In the genomic region with DNA sequence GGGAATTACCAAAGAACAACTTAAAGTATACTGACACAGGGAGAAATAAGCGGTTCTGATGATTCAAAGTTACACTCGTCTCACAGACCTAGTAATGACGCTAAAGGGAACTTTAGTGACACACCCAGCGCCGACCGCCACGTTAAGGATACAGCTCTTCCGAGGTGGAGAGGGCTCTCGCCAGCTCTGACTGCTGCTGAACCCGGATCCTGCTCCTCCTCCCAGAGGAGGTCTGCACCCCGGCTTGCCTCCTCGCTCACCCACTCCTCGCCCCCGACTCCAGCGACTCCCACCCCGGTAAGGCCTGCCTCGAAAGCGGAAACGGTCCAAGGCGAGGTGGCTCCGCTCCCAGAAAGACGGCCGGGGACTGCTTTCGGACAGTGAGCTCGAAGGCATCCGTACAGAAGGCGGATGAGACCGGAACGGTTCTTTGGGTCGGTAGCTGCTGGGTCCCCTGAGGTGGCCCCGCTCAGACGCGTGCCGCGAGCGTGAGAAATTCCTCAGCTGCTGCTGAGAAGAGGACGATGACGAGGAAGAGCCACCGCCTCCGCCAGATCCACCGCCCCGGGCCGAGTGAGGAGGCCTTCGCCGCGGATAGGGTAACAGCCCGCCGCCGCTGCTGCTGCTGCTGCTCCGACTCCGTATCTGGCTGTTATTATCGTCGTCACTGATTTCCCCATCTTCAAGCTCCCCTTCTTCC, we compare ENCODE assay signal across 8 cellular contexts. TPM values are rescaled to one million over a fixed set of nuclear protein-coding genes. Genes with fewer than 3 reads are reported as not detected.
DNase-seq lines count a peak whose midpoint lies in the region; ATAC-seq and TF ChIP-seq lines count a peak whose summit lies in the region.

No MANE protein-coding gene starts in this region.

- peaks cover 16% of the 10 kb centered on the region for H3K4me1 ChIP-seq in PC-9 (replicated peaks; ENCODE audit: insufficient read depth)

- H3K4me2 ChIP-seq in PC-9, result peak overlapping the region; percentile 81

- peaks cover 22% of the 10 kb centered on the region; the same call in 1 of the 2 replicates for H3K36me3 ChIP-seq in PC-9 (ENCODE audit: low read depth)

- H3K27ac ChIP-seq in PC-9, result peak overlapping the region; percentile 94

- ATAC-seq in GM18907 (IDR thresholded peaks at IDR 0.05; ENCODE audit: unreplicated experiment) (peak; percentile 33), HG03139 (IDR thresholded peaks at IDR 0.05; ENCODE audit: unreplicated experiment) (peak; percentile 18)
- ATAC-seq in stimulated activated naive CD8-positive, alpha-beta T cell treated with anti-CD3 and anti-CD28 coated beads, Interleukin-15, Interleukin-2, amounts not matched to agents 100 U/mL and 50 U/mL, for 24 hours, result peak; percentile 70

- POLR2A ChIA-PET in PC-9 (lab: Charles Lee; ENCODE audit: unreplicated experiment), result interaction anchor here (0.6 to 2.2 kb wide), 2 partner anchors 22 to 126 kb away, joined by 11 read pairs; partner anchors contain the start of gene TMEM19

- H3K9me3 ChIP-seq in PC-9 (ENCODE audit: insufficient read depth, low read depth), result no peaks in the 10 kb centered on the region

- TSS peak; percentile 62 for BruUV-seq in PC-9 (replicated peaks; lab: Mats Ljungman, UMichigan)

- H3F3A ChIP-seq in PC-9 (ENCODE audit: insufficient read depth, low read depth), result peaks cover 17% of the 10 kb centered on the region

- peaks cover 3% of the 10 kb centered on the region for H3K9me3 Mint-ChIP-seq in nephron progenitor cell

- peaks cover 77% of the 10 kb centered on the region for H3K79me2 ChIP-seq in PC-9 (ENCODE audit: low read depth)

- peak; percentile 46 for DNase-seq in AG08395 (ENCODE audit: low spot score)
- peak; percentile 46 to 53 for DNase-seq in PC-9
- peak; percentile 47 for DNase-seq in activated T-helper 1 cell treated with Interleukin-2 at 50 U/mL for 16 hours (ENCODE audit: low read depth)
- DNase-seq in fibroblast of mammary gland (ENCODE audit: low read depth), result peak; percentile 82
- peak; percentile 75 for DNase-seq in nephron progenitor cell
- peak; percentile 74 for DNase-seq in stimulated activated naive CD8-positive, alpha-beta T cell treated with anti-CD3 and anti-CD28 coated beads, Interleukin-15, Interleukin-2, amounts not matched to agents 100 U/mL and 50 U/mL, for 24 hours

- H3K9me2 ChIP-seq in PC-9 (ENCODE audit: insufficient read depth), result no peaks in the 10 kb centered on the region

- intact Hi-C loops in PC-9 (cut with micrococcal nuclease; ENCODE audit: unreplicated experiment), result loop anchor here (2.0 to 5.0 kb wide), 2 partner anchors 92 to 174 kb away; partner anchors contain the start of genes RAB21 and TBC1D15

- peak overlapping the region; percentile 100 for H3K27ac Mint-ChIP-seq in nephron progenitor cell

- H3K27me3 ChIP-seq in PC-9 (ENCODE audit: insufficient read depth, low read depth), result no peaks in the 10 kb centered on the region

- H4K20me1 ChIP-seq in PC-9 (ENCODE audit: insufficient read depth), result peaks cover 19% of the 10 kb centered on the region

- H3K36me3 Mint-ChIP-seq in nephron progenitor cell (ENCODE audit: low read depth), result peaks cover 25% of the 10 kb centered on the region

- peak overlapping the region; percentile 79 for H2AFZ ChIP-seq in PC-9

- CTCF ChIA-PET in PC-9 (lab: Charles Lee), result interaction anchor here (0.7 to 1.5 kb wide), 3 partner anchors 26 to 84 kb away, joined by 3 to 5 read pairs (median 5); no protein-coding TSS in a partner anchor

- TF ChIP-seq CTCF in PC-9 (conservative IDR thresholded peaks at IDR 0.05), result no peak
- TF ChIP-seq CTCF in fibroblast of mammary gland (conservative IDR thresholded peaks at IDR 0.05; ENCODE audit: control insufficient read depth, insufficient read depth, low read depth, low read length), result no peak
- no peak for TF ChIP-seq CTCF in nephron progenitor cell (IDR thresholded peaks at IDR 0.05)

- no peaks in the 10 kb centered on the region for H3K27me3 Mint-ChIP-seq in nephron progenitor cell (ENCODE audit: low read depth, poor library complexity)

- H3K4me3 Mint-ChIP-seq in nephron progenitor cell, result peak overlapping the region; percentile 100

- peaks cover 29% of the 10 kb centered on the region for H3K4me1 Mint-ChIP-seq in nephron progenitor cell

- H3K4me3 ChIP-seq in PC-9 (peak overlapping the region; percentile 70), fibroblast of mammary gland (ENCODE audit: control insufficient read depth, low read depth, low read length) (peak overlapping the region; percentile 95)

RNA-seq across cellular contexts. Expression of gene ZFC3H1, which starts 0.6 kb away (rescaled TPM):
- total RNA-seq in PC-9 (2021), result 47.4 and 53.4 TPM in 2 replicates

RNA-seq across cellular contexts. Expression of gene THAP2, which starts 1.1 kb away (rescaled TPM):
- 4.0 and 7.0 TPM in 2 replicates for total RNA-seq in PC-9 (2021)

RNA-seq across cellular contexts. Expression of gene TMEM19, which starts 22.9 kb away (rescaled TPM):
- 17.3 and 39.5 TPM in 2 replicates for total RNA-seq in PC-9 (2021)

Comparison
In these comparisons a context has a peak if more than half of its experiments do, and no peak if none do; other contexts are left out.
1. Peak in every context shown above with its lines: DNase-seq, ATAC-seq, H3K4me3 ChIP-seq and H3K27ac ChIP-seq.
2. ATAC-seq: peak in every context shown above with its lines; median percentile 70 in stimulated activated naive CD8-positive, alpha-beta T cell treated with anti-CD3 and anti-CD28 coated beads, Interleukin-15, Interleukin-2, amounts not matched to agents 100 U/mL and 50 U/mL, for 24 hours; 33 in GM18907; 18 in HG03139.